In the genomic region with DNA sequence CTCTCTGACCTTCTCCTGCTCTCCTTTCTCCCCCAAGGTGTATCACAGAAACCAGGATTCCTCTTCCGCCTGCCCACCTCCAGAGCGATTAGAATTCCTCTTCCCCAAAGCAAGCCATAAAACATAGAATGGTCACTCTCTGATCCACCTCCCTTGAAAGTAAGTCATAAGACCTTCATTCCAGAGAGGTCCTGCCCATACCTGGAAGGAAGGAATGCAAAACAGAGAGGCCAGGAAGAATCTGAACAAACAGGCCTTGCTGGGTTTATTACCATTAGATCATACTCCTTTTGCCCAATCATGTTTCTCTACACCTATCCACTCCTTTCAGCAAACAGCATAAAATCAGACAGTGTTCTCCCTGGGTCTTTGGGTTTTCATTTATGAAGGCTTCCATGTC, we compare ENCODE assay signal across 1 cellular context.
TF ChIP-seq lines count a peak whose summit lies in the region.

No MANE protein-coding gene starts in this region.

TF ChIP-seq in GM23338, 12 proteins besides CTCF, POLR2A, EP300 and RAD21:
- TF ChIP-seq, protein P1, sequence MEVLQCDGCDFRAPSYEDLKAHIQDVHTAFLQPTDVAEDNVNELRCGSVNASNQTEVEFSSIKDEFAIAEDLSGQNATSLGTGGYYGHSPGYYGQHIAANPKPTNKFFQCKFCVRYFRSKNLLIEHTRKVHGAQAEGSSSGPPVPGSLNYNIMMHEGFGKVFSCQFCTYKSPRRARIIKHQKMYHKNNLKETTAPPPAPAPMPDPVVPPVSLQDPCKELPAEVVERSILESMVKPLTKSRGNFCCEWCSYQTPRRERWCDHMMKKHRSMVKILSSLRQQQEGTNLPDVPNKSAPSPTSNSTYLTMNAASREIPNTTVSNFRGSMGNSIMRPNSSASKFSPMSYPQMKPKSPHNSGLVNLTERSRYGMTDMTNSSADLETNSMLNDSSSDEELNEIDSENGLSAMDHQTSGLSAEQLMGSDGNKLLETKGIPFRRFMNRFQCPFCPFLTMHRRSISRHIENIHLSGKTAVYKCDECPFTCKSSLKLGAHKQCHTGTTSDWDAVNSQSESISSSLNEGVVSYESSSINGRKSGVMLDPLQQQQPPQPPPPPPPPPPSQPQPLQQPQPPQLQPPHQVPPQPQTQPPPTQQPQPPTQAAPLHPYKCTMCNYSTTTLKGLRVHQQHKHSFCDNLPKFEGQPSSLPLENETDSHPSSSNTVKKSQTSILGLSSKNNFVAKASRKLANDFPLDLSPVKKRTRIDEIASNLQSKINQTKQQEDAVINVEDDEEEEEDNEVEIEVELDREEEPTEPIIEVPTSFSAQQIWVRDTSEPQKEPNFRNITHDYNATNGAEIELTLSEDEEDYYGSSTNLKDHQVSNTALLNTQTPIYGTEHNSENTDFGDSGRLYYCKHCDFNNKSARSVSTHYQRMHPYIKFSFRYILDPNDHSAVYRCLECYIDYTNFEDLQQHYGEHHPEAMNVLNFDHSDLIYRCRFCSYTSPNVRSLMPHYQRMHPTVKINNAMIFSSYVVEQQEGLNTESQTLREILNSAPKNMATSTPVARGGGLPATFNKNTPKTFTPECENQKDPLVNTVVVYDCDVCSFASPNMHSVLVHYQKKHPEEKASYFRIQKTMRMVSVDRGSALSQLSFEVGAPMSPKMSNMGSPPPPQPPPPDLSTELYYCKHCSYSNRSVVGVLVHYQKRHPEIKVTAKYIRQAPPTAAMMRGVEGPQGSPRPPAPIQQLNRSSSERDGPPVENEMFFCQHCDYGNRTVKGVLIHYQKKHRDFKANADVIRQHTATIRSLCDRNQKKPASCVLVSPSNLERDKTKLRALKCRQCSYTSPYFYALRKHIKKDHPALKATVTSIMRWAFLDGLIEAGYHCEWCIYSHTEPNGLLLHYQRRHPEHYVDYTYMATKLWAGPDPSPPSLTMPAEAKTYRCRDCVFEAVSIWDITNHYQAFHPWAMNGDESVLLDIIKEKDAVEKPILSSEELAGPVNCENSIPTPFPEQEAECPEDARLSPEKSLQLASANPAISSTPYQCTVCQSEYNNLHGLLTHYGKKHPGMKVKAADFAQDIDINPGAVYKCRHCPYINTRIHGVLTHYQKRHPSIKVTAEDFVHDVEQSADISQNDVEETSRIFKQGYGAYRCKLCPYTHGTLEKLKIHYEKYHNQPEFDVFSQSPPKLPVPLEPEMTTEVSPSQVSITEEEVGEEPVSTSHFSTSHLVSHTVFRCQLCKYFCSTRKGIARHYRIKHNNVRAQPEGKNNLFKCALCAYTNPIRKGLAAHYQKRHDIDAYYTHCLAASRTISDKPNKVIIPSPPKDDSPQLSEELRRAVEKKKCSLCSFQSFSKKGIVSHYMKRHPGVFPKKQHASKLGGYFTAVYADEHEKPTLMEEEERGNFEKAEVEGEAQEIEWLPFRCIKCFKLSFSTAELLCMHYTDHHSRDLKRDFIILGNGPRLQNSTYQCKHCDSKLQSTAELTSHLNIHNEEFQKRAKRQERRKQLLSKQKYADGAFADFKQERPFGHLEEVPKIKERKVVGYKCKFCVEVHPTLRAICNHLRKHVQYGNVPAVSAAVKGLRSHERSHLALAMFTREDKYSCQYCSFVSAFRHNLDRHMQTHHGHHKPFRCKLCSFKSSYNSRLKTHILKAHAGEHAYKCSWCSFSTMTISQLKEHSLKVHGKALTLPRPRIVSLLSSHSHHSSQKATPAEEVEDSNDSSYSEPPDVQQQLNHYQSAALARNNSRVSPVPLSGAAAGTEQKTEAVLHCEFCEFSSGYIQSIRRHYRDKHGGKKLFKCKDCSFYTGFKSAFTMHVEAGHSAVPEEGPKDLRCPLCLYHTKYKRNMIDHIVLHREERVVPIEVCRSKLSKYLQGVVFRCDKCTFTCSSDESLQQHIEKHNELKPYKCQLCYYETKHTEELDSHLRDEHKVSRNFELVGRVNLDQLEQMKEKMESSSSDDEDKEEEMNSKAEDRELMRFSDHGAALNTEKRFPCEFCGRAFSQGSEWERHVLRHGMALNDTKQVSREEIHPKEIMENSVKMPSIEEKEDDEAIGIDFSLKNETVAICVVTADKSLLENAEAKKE (CRISPR knock-in tag; IDR thresholded peaks at IDR 0.05) = no peak
- TF ChIP-seq JUNB (IDR thresholded peaks at IDR 0.05; ENCODE audit: unreplicated experiment) = no peak
- no peak for TF ChIP-seq NANOG (IDR thresholded peaks at IDR 0.05; ENCODE audit: borderline replicate concordance)
- no peak for TF ChIP-seq CREB1 (CRISPR knock-in tag; IDR thresholded peaks at IDR 0.05; ENCODE audit: low read depth)
- no peak for TF ChIP-seq ZNF331 (CRISPR knock-in tag; IDR thresholded peaks at IDR 0.05; ENCODE audit: low read depth)
- no peak for TF ChIP-seq EZH2phosphoT487 (IDR thresholded peaks at IDR 0.05; ENCODE audit: unreplicated experiment)
- TF ChIP-seq, protein P2, sequence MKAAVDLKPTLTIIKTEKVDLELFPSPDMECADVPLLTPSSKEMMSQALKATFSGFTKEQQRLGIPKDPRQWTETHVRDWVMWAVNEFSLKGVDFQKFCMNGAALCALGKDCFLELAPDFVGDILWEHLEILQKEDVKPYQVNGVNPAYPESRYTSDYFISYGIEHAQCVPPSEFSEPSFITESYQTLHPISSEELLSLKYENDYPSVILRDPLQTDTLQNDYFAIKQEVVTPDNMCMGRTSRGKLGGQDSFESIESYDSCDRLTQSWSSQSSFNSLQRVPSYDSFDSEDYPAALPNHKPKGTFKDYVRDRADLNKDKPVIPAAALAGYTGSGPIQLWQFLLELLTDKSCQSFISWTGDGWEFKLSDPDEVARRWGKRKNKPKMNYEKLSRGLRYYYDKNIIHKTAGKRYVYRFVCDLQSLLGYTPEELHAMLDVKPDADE (IDR thresholded peaks at IDR 0.05) = no peak
- TF ChIP-seq ZNF114 (CRISPR knock-in tag; IDR thresholded peaks at IDR 0.05) = no peak
- no peak for TF ChIP-seq STAT1 (IDR thresholded peaks at IDR 0.05; ENCODE audit: unreplicated experiment)
- no peak for TF ChIP-seq EZH2 (IDR thresholded peaks at IDR 0.05; ENCODE audit: low read depth, unreplicated experiment)
- no peak for TF ChIP-seq POLR2AphosphoS5 (IDR thresholded peaks at IDR 0.05; ENCODE audit: low read depth)
- TF ChIP-seq, protein P3, sequence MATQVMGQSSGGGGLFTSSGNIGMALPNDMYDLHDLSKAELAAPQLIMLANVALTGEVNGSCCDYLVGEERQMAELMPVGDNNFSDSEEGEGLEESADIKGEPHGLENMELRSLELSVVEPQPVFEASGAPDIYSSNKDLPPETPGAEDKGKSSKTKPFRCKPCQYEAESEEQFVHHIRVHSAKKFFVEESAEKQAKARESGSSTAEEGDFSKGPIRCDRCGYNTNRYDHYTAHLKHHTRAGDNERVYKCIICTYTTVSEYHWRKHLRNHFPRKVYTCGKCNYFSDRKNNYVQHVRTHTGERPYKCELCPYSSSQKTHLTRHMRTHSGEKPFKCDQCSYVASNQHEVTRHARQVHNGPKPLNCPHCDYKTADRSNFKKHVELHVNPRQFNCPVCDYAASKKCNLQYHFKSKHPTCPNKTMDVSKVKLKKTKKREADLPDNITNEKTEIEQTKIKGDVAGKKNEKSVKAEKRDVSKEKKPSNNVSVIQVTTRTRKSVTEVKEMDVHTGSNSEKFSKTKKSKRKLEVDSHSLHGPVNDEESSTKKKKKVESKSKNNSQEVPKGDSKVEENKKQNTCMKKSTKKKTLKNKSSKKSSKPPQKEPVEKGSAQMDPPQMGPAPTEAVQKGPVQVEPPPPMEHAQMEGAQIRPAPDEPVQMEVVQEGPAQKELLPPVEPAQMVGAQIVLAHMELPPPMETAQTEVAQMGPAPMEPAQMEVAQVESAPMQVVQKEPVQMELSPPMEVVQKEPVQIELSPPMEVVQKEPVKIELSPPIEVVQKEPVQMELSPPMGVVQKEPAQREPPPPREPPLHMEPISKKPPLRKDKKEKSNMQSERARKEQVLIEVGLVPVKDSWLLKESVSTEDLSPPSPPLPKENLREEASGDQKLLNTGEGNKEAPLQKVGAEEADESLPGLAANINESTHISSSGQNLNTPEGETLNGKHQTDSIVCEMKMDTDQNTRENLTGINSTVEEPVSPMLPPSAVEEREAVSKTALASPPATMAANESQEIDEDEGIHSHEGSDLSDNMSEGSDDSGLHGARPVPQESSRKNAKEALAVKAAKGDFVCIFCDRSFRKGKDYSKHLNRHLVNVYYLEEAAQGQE (IDR thresholded peaks at IDR 0.05; ENCODE audit: unreplicated experiment) = no peak
TF ChIP-seq in GM23338: peak in this region for 0.
